In the genomic region with DNA sequence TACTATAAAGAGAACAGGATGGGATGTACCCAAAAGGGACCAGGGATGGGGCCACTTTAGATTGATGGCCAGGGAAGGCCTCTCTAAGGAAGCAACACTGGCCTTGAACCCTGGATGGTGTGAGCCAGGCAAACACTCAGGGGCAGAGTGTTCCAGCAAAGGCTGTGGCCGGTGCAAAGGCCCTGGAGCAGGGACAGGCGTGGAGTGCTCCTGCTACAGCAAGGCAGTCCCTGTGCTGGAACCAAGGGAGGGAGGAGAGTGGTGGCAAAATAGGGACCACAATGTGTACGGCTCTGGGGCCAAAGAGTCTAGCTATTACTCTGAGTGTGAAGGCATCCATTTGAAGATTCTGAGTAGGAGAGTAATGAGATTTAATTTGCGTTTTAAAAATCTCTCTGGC, we compare ENCODE assay signal across 23 cellular contexts.
DNase-seq lines count a peak whose midpoint lies in the region; ATAC-seq, FAIRE-seq and TF ChIP-seq lines count a peak whose summit lies in the region.
"Had no signal": no experiment of that assay in that cellular context is flagged by ENCODE, and none has a peak within 500 bp of the region (broad histone marks: within the 10 kb centered on the region; RNA-seq: fewer than 3 reads in every experiment).

No MANE protein-coding gene starts in this region.

- H3F3A ChIP-seq in GM23338 (replicated peaks; ENCODE audit: low read depth) (no peaks in the 10 kb centered on the region), neural progenitor cell (ENCODE audit: low read depth) (no peaks in the 10 kb centered on the region)

- H4K20me1 ChIP-seq in GM23338 (replicated peaks; ENCODE audit: insufficient read depth) = no peaks in the 10 kb centered on the region
- no peaks in the 10 kb centered on the region for H4K20me1 ChIP-seq in GM12878 (ENCODE audit: control insufficient read depth, insufficient read depth)
- H4K20me1 ChIP-seq in neural progenitor cell (ENCODE audit: low read depth) = no peaks in the 10 kb centered on the region
- H4K20me1 ChIP-seq: BLaER1 treated with 17β-estradiol and CSF1 and Interleukin-3, amounts not matched to agents 10 nM and 100 nM had no signal

- H3K9ac ChIP-seq in GM12878 (ENCODE audit: control insufficient read depth, insufficient read depth, low read length) = no peak overlapping the region
- no peak overlapping the region for H3K9ac ChIP-seq in neural progenitor cell
- H3K9ac ChIP-seq: BLaER1 treated with 17β-estradiol and CSF1 and Interleukin-3, amounts not matched to agents 10 nM and 100 nM had no signal

- in situ Hi-C loops in GM12878 (cut with MboI) = no loop called here

- RAD21 ChIA-PET in GM12878 (lab: Charles Lee; ENCODE audit: unreplicated experiment) = no interaction called here

- H3K27me3 Mint-ChIP-seq in GM23338 (ENCODE audit: insufficient read depth, low read depth, poor library complexity) (peaks cover 9% of the 10 kb centered on the region), neural progenitor cell (ENCODE audit: insufficient read depth, low read depth) (peaks cover 10% of the 10 kb centered on the region), type B pancreatic cell (peaks cover 5% of the 10 kb centered on the region), MCF 10A (ENCODE audit: insufficient read depth, unreplicated experiment) (peaks cover 58% of the 10 kb centered on the region)

- TF ChIP-seq POLR2A in GM12878 (IDR thresholded peaks at IDR 0.05; ENCODE audit: low read depth, low read length) = no peak

- H3K4me1 Mint-ChIP-seq in GM23338 (no peaks in the 10 kb centered on the region), neural progenitor cell (peaks cover 11% of the 10 kb centered on the region), type B pancreatic cell (ENCODE audit: unreplicated experiment) (peaks cover 32% of the 10 kb centered on the region), MCF 10A (ENCODE audit: insufficient read depth, unreplicated experiment) (peaks cover 6% of the 10 kb centered on the region)
- H3K4me1 Mint-ChIP-seq: CD14-positive monocyte; CD8-positive, alpha-beta memory T cell had no signal

- no peaks in the 10 kb centered on the region for H3K79me2 ChIP-seq in GM23338 (replicated peaks; ENCODE audit: insufficient read depth)
- no peaks in the 10 kb centered on the region for H3K79me2 ChIP-seq in GM12878 (ENCODE audit: control insufficient read depth, insufficient read depth, low read length)
- no peaks in the 10 kb centered on the region for H3K79me2 ChIP-seq in neural progenitor cell (ENCODE audit: low read depth)

- H3K9me2 ChIP-seq in GM23338 (ENCODE audit: insufficient read depth) = no peaks in the 10 kb centered on the region; the same call in 1 of the 2 replicates

- 0 out of 2 replicates have a peak overlapping the region, but pooled peaks have one; percentile 18 for H2AFZ ChIP-seq in GM23338
- no peak overlapping the region for H2AFZ ChIP-seq in GM12878 (ENCODE audit: control insufficient read depth, low read depth, low read length)
- no peak overlapping the region for H2AFZ ChIP-seq in neural progenitor cell (replicated peaks)

- DNase-seq in GM23338 (ENCODE audit: low spot score) (no peak), GM12878 (ENCODE audit: low read depth, low spot score) (no peak), neural progenitor cell (ENCODE audit: low spot score) (no peak), type B pancreatic cell (ENCODE audit: extremely low spot score, unreplicated experiment) (no peak), MCF 10A (ENCODE audit: unreplicated experiment) (no peak), DMS79 (lab: John Stamatoyannopoulos, UW) (no peak)
- DNase-seq: AML-193; BE2C; CD4-positive, alpha-beta T cell; CD8-positive, alpha-beta memory T cell; DMS 273 treated with DMSO at 0.1 percent for 48 hours; DMS79 treated with DMSO at 0.1 percent for 48 hours; GF-D8; H7; HCEC 1CT had no signal

- intact Hi-C loops in GM12878 (cut with micrococcal nuclease; ENCODE audit: unreplicated experiment) (no loop called here), MCF 10A (cut with micrococcal nuclease) (no loop called here)

- no peak for ATAC-seq in GM23338
- ATAC-seq in GM12878 = no peak
- no peak for ATAC-seq in HG02981 (IDR thresholded peaks at IDR 0.05; ENCODE audit: unreplicated experiment)

- H3K27ac ChIP-seq in GM23338 (ENCODE audit: low read depth) (no peak overlapping the region), GM12878 (ENCODE audit: control insufficient read depth, insufficient read depth) (no peak overlapping the region), neural progenitor cell (no peak overlapping the region)
- H3K27ac ChIP-seq: 22Rv1; BLaER1 treated with 17β-estradiol and CSF1 and Interleukin-3, amounts not matched to agents 10 nM and 100 nM had no signal

- no peak for TF ChIP-seq RAD21 in GM12878 (IDR thresholded peaks at IDR 0.05; ENCODE audit: insufficient read depth, low read depth, low read length)

- H3K4me2 ChIP-seq in GM23338 (no peak overlapping the region), GM12878 (ENCODE audit: control insufficient read depth, insufficient read depth) (no peak overlapping the region), neural progenitor cell (no peak overlapping the region)
- H3K4me2 ChIP-seq: BLaER1 treated with 17β-estradiol and CSF1 and Interleukin-3, amounts not matched to agents 10 nM and 100 nM had no signal

- TF ChIP-seq EP300 in GM12878 (IDR thresholded peaks at IDR 0.05; ENCODE audit: borderline replicate concordance in 1 of 2, control insufficient read depth in 1 of 2, low read depth in 2 of 2, low read length in 2 of 2) = no peak

- no peaks in the 10 kb centered on the region for H3K9me3 Mint-ChIP-seq in GM23338
- no peaks in the 10 kb centered on the region for H3K9me3 Mint-ChIP-seq in neural progenitor cell
- H3K9me3 Mint-ChIP-seq in type B pancreatic cell = peaks cover 6% of the 10 kb centered on the region
- H3K9me3 Mint-ChIP-seq in MCF 10A (ENCODE audit: unreplicated experiment) = no peaks in the 10 kb centered on the region
- H3K9me3 Mint-ChIP-seq: CD4-positive, alpha-beta T cell; CD8-positive, alpha-beta memory T cell had no signal

- BruUV-seq in GM12878 (replicated peaks; lab: Mats Ljungman, UMichigan) = no TSS peak
- BruUV-seq in MCF 10A (replicated peaks; lab: Mats Ljungman, UMichigan) = no TSS peak

- H3K4me1 ChIP-seq in GM23338 (ENCODE audit: insufficient read depth) (no peaks in the 10 kb centered on the region), GM12878 (ENCODE audit: control insufficient read depth, insufficient read depth, low read length) (no peaks in the 10 kb centered on the region), neural progenitor cell (no peaks in the 10 kb centered on the region)
- H3K4me1 ChIP-seq: BE2C had no signal

- TF ChIP-seq CTCF in GM23338 (conservative IDR thresholded peaks at IDR 0.05; ENCODE audit: low read depth in 2 of 2) = no peak
- TF ChIP-seq CTCF in GM12878 (IDR thresholded peaks at IDR 0.05 in 2 of 3, conservative IDR thresholded peaks at IDR 0.05 in 1 of 3; ENCODE audit: control insufficient read depth in 2 of 3, extremely low read depth in 1 of 3, insufficient read depth in 1 of 3, low read depth in 3 of 3, low read length in 3 of 3) = no peak
- TF ChIP-seq CTCF in neural progenitor cell (IDR thresholded peaks at IDR 0.05) = no peak
- TF ChIP-seq CTCF in type B pancreatic cell (conservative IDR thresholded peaks at IDR 0.05) = no peak
- TF ChIP-seq CTCF in MCF 10A (IDR thresholded peaks at IDR 0.05; ENCODE audit: unreplicated experiment) = no peak

- H3K36me3 Mint-ChIP-seq in GM23338 (ENCODE audit: low read depth) (no peaks in the 10 kb centered on the region), neural progenitor cell (no peaks in the 10 kb centered on the region), type B pancreatic cell (no peaks in the 10 kb centered on the region), MCF 10A (ENCODE audit: insufficient read depth, unreplicated experiment) (no peaks in the 10 kb centered on the region)
- H3K36me3 Mint-ChIP-seq: CD14-positive monocyte; CD8-positive, alpha-beta memory T cell had no signal

- POLR2A ChIA-PET in GM12878 (lab: Charles Lee) = no interaction called here
- POLR2A ChIA-PET in MCF 10A (lab: Yijun Ruan, JAX) = no interaction called here

- H3K27me3 ChIP-seq in GM23338 (ENCODE audit: insufficient read depth) (no peaks in the 10 kb centered on the region), GM12878 (replicated peaks in 1 of 2; ENCODE audit: control insufficient read depth in 2 of 2, insufficient read depth in 2 of 2, low read length in 1 of 2) (no peaks in the 10 kb centered on the region; a peak in 2 of 4 replicates), neural progenitor cell (no peaks in the 10 kb centered on the region)
- H3K27me3 ChIP-seq: BLaER1 treated with 17β-estradiol and CSF1 and Interleukin-3, amounts not matched to agents 10 nM and 100 nM had no signal

- CTCF ChIA-PET in GM12878 (lab: Yijun Ruan, JAX) = no interaction called here
- CTCF ChIA-PET in MCF 10A (lab: Yijun Ruan, JAX) = no interaction called here

- FAIRE-seq in GM12878 (lab: Jason Lieb, UNC) = no peak
- FAIRE-seq: A204.1, D721Med, GM12892, H1 had no signal

- H3K27ac Mint-ChIP-seq in GM23338 = no peak overlapping the region
- H3K27ac Mint-ChIP-seq in neural progenitor cell = peak overlapping the region; percentile 50
- no peak overlapping the region for H3K27ac Mint-ChIP-seq in type B pancreatic cell
- no peak overlapping the region for H3K27ac Mint-ChIP-seq in MCF 10A (ENCODE audit: low read depth, unreplicated experiment)
- H3K27ac Mint-ChIP-seq: CD14-positive monocyte; CD4-positive, alpha-beta T cell; CD8-positive, alpha-beta memory T cell had no signal

- H3K4me3 Mint-ChIP-seq in GM23338 = no peak overlapping the region
- no peak overlapping the region for H3K4me3 Mint-ChIP-seq in neural progenitor cell
- H3K4me3 Mint-ChIP-seq in type B pancreatic cell = peak overlapping the region; percentile 0
- H3K4me3 Mint-ChIP-seq in MCF 10A (ENCODE audit: unreplicated experiment) = no peak overlapping the region
- H3K4me3 Mint-ChIP-seq: CD14-positive monocyte; CD4-positive, alpha-beta T cell; CD8-positive, alpha-beta memory T cell had no signal

- H3K4me3 ChIP-seq in GM23338 (no peak overlapping the region), GM12878 (no peak overlapping the region), neural progenitor cell (no peak overlapping the region)
- H3K4me3 ChIP-seq: BLaER1 treated with 17β-estradiol and CSF1 and Interleukin-3, amounts not matched to agents 10 nM and 100 nM had no signal

- 47% methylated on average over 4 of the region's 4 CpGs for WGBS in GM12878 (ENCODE audit: insufficient coverage, insufficient replicate concordance, low lambda C conversion rate, missing lambda C conversion rate)

- H3K9me3 ChIP-seq in GM12878 (replicated peaks; ENCODE audit: control insufficient read depth, insufficient read depth, low read length) (no peaks in the 10 kb centered on the region), neural progenitor cell (ENCODE audit: low read depth) (no peaks in the 10 kb centered on the region)
- H3K9me3 ChIP-seq: BE2C had no signal

- SMC1A ChIA-PET in GM12878 (lab: Charles Lee; ENCODE audit: uncharacterized antibody, unreplicated experiment) = no interaction called here

- no peaks in the 10 kb centered on the region for H3K36me3 ChIP-seq in GM23338 (ENCODE audit: insufficient read depth)
- H3K36me3 ChIP-seq in GM12878 (ENCODE audit: control insufficient read depth in 2 of 2, insufficient read depth in 2 of 2, low read length in 1 of 2) = no peaks in the 10 kb centered on the region
- H3K36me3 ChIP-seq in neural progenitor cell = no peaks in the 10 kb centered on the region
- H3K36me3 ChIP-seq: BE2C; BLaER1 treated with 17β-estradiol and CSF1 and Interleukin-3, amounts not matched to agents 10 nM and 100 nM had no signal
